ENCODE assay signal across 8 cellular contexts in genomic region chr20:44017905-44018683, GRCh38.
DNase-seq lines count a peak whose midpoint lies in the region; ATAC-seq and TF ChIP-seq lines count a peak whose summit lies in the region.

No MANE protein-coding gene starts in this region.

- in situ Hi-C loops in mammary epithelial cell (cut with MboI; ENCODE audit: low sequenced_read_pairs in 2 of 2), result no loop called here

- no peak for TF ChIP-seq CTCF in mammary epithelial cell (conservative IDR thresholded peaks at IDR 0.05 in 1 of 2, IDR thresholded peaks at IDR 0.05 in 1 of 2; ENCODE audit: extremely low read depth in 1 of 2, insufficient read depth in 1 of 2, low read depth in 1 of 2, low read length in 2 of 2)

- H3K4me2 ChIP-seq in mammary epithelial cell (ENCODE audit: insufficient read depth, low read depth, low read length), result no peak overlapping the region

- ATAC-seq in HG03159 (IDR thresholded peaks at IDR 0.05; ENCODE audit: unreplicated experiment), result no peak

- no peak overlapping the region for H3K27ac ChIP-seq in mammary epithelial cell (ENCODE audit: insufficient read depth, low read depth, low read length)

- 74% methylated on average over 11 of the region's 14 CpGs for WGBS in mammary epithelial cell (ENCODE audit: low coverage, missing lambda C conversion rate)

- DNase-seq in DMS153 (lab: John Stamatoyannopoulos, UW) (peak; percentile 98), NCI-H2081 (lab: John Stamatoyannopoulos, UW) (peak; percentile 84 to 94), mammary epithelial cell (peak; percentile 87), myocyte (ENCODE audit: low read depth) (peak; percentile 98), NCI-H1694 treated with DMSO at 0.1 percent for 48 hours (lab: John Stamatoyannopoulos, UW) (no peak), KG1 (lab: John Stamatoyannopoulos, UW) (no peak), CD1c-positive myeloid dendritic cell (ENCODE audit: extremely low spot score) (no peak)

- dilution Hi-C loops in mammary epithelial cell (cut with HindIII; ENCODE audit: low sequenced_read_pairs), result no loop called here

- no peaks in the 10 kb centered on the region for H4K20me1 ChIP-seq in mammary epithelial cell (ENCODE audit: insufficient read depth, low read length)

- no peak overlapping the region for H3K9ac ChIP-seq in mammary epithelial cell (ENCODE audit: insufficient read depth, low read length)

- CTCF ChIA-PET in mammary epithelial cell (lab: Charles Lee; ENCODE audit: low non-redundant PET), result no interaction called here

- H3K36me3 ChIP-seq in mammary epithelial cell (ENCODE audit: insufficient read depth, low read length), result no peaks in the 10 kb centered on the region

- no peaks in the 10 kb centered on the region for H3K27me3 ChIP-seq in mammary epithelial cell (ENCODE audit: insufficient read depth, low read length)

- no peak overlapping the region for H3K4me3 ChIP-seq in mammary epithelial cell (replicated peaks in 1 of 3; ENCODE audit: insufficient read depth in 1 of 3, low read depth in 2 of 3, low read length in 3 of 3)

- no TSS peak for BruUV-seq in mammary epithelial cell (replicated peaks; lab: Mats Ljungman, UMichigan)

- no peaks in the 10 kb centered on the region for H3K79me2 ChIP-seq in mammary epithelial cell (ENCODE audit: insufficient read depth, low read length)

- H2AFZ ChIP-seq in mammary epithelial cell (ENCODE audit: low read depth, low read length), result no peak overlapping the region

- no peaks in the 10 kb centered on the region for H3K9me3 ChIP-seq in mammary epithelial cell (replicated peaks; ENCODE audit: insufficient read depth, low read length)

- intact Hi-C loops in mammary epithelial cell (cut with micrococcal nuclease), result loop anchor here (10.0 kb wide), 1 partner anchor 173 kb away; no protein-coding TSS in a partner anchor

- H3K4me1 ChIP-seq in mammary epithelial cell (ENCODE audit: insufficient read depth, low read length), result no peaks in the 10 kb centered on the region

Comparison
In these comparisons a context has a peak if more than half of its experiments do, and no peak if none do; other contexts are left out.
1. DNase-seq: peak in DMS153 (single experiment), NCI-H2081 (2 of 2), mammary epithelial cell (single experiment) and myocyte (single experiment); none in NCI-H1694 treated with DMSO at 0.1 percent for 48 hours (single experiment), KG1 (single experiment) and CD1c-positive myeloid dendritic cell (single experiment).